In the genomic region with DNA sequence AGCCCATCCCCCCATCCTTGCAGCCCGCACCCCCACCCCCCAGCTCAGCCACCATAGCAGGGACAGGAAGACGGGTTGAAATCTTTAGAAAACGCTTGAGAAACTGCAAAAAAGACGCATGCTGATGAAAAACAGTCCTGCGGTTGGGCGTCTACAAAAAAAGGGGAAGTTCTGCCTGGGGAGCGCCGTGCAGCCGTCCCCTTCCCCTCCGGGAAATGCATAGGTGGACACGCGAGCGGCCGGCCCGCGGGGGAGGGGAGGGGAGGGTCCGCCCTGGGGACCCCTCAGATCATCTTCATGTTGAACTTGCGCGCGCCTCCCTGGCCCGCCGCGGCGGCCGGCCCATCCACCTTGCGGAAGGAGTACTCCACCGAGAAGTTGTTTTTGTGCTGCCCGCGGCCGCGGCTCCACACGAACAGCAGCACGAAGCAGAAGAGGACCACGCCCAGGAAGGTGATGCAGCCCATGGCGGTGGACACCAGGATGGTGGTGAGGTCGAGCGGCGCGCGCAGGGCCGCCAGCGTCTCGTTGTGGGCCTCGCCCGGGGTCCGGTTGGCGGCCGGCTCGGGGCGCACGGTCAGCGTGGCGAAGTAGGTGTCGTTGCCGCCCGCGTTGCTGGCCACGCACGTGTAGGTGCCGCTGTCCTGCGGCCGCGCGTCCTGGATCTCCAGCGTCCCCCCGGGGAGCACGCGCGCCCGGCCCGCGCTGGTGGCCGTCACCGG, we compare ENCODE assay signal across 8 cellular contexts. TPM values are rescaled to one million over a fixed set of nuclear protein-coding genes. Genes with fewer than 3 reads are reported as not detected.
A peak's percentile ranks its signal among the peaks of the same experiment; 100 is the strongest.
DNase-seq lines count a peak whose midpoint lies in the region; ATAC-seq, FAIRE-seq and TF ChIP-seq lines count a peak whose summit lies in the region.

No MANE protein-coding gene starts in this region.

- H3K4me2 ChIP-seq in SK-N-SH, result peak overlapping the region; percentile 66; the same call in 1 of the 2 replicates
- peak overlapping the region; percentile 62 for H3K4me2 ChIP-seq in K562 (ENCODE audit: insufficient read depth, low read length)
- H3K4me2 ChIP-seq in mesendoderm (ENCODE audit: low read length), result no peak overlapping the region

- no peak for TF ChIP-seq CTCF in SK-N-SH (IDR thresholded peaks at IDR 0.05)
- no peak for TF ChIP-seq CTCF in K562 (IDR thresholded peaks at IDR 0.05 in 2 of 3, conservative IDR thresholded peaks at IDR 0.05 in 1 of 3; ENCODE audit: insufficient read depth in 2 of 3, low read depth in 1 of 3, low read length in 3 of 3)

- H3F3A ChIP-seq in SK-N-SH (replicated peaks; ENCODE audit: insufficient read depth), result peaks cover 17% of the 10 kb centered on the region

- no peak overlapping the region for H3K4ac ChIP-seq in mesendoderm (ENCODE audit: low read depth, low read length)

- TF ChIP-seq POLR2A in Raji (IDR thresholded peaks at IDR 0.05; ENCODE audit: insufficient read depth, low read depth, low read length) (peak; percentile 24; the same call in 1 of the 2 replicates), K562 (conservative IDR thresholded peaks at IDR 0.05) (no peak)

- no peak overlapping the region for H4K8ac ChIP-seq in mesendoderm (ENCODE audit: low read depth, low read length)

- H3K18ac ChIP-seq in mesendoderm (ENCODE audit: low read length), result no peak overlapping the region

- CTCF ChIA-PET in SK-N-SH (lab: Yijun Ruan, JAX), result interaction anchor here (1.3 to 3.3 kb wide), 6 partner anchors 12 to 37 kb away, joined by 3 to 33 read pairs (median 14); no protein-coding TSS in a partner anchor
- CTCF ChIA-PET in K562 (lab: Yijun Ruan, JAX; ENCODE audit: low intra/inter-chr PET ratio), result interaction anchor here (0.6 kb wide), 1 partner anchor 115 kb away, joined by 6 read pairs; no protein-coding TSS in a partner anchor

- TF ChIP-seq RAD21 in SK-N-SH (IDR thresholded peaks at IDR 0.05; ENCODE audit: low read length) (no peak), K562 (CRISPR knock-in tag; conservative IDR thresholded peaks at IDR 0.05 in 1 of 2, IDR thresholded peaks at IDR 0.05 in 1 of 2) (no peak)

- H3K36me3 ChIP-seq in SK-N-SH (replicated peaks in 1 of 2; ENCODE audit: control insufficient read depth in 1 of 2, insufficient read depth in 2 of 2, low read length in 1 of 2), result no peaks in the 10 kb centered on the region
- H3K36me3 ChIP-seq in K562 (ENCODE audit: control insufficient read depth, insufficient read depth, low read length), result no peaks in the 10 kb centered on the region
- no peaks in the 10 kb centered on the region for H3K36me3 ChIP-seq in mesendoderm (ENCODE audit: control insufficient read depth, insufficient read depth, low read length)
- no peaks in the 10 kb centered on the region for H3K36me3 ChIP-seq in SJCRH30

- no peak overlapping the region for H4K5ac ChIP-seq in mesendoderm (ENCODE audit: low read length)

- intact Hi-C loops in K562 (cut with micrococcal nuclease), result no loop called here

- peaks cover 2% of the 10 kb centered on the region for H3K9me1 ChIP-seq in K562 (ENCODE audit: control insufficient read depth, insufficient read depth, low read length)

- H3K79me2 ChIP-seq in SK-N-SH (ENCODE audit: insufficient read depth) (no peaks in the 10 kb centered on the region), K562 (ENCODE audit: control insufficient read depth, insufficient read depth, low read length) (no peaks in the 10 kb centered on the region), mesendoderm (ENCODE audit: control insufficient read depth, insufficient read depth, low read length) (no peaks in the 10 kb centered on the region)

- in situ Hi-C loops in K562 (cut with MboI), result no loop called here

- H3K27ac ChIP-seq in SK-N-SH (ENCODE audit: low read depth in 2 of 2, low read length in 1 of 2), result no peak overlapping the region
- peak overlapping the region; percentile 76; the same call in 1 of the 3 replicates for H3K27ac ChIP-seq in K562 (ENCODE audit: extremely low read depth, low read depth, low read length)
- no peak overlapping the region for H3K27ac ChIP-seq in mesendoderm (ENCODE audit: low read depth, low read length)
- H3K27ac ChIP-seq in SJCRH30, result no peak overlapping the region

- H2BK5ac ChIP-seq in mesendoderm (ENCODE audit: low read length), result no peak overlapping the region

- H3K27me3 ChIP-seq in SK-N-SH (ENCODE audit: insufficient read depth), result peaks cover 37% of the 10 kb centered on the region
- no peaks in the 10 kb centered on the region for H3K27me3 ChIP-seq in K562 (ENCODE audit: control insufficient read depth in 2 of 2, insufficient read depth in 2 of 2, low read length in 2 of 2)
- H3K27me3 ChIP-seq in mesendoderm (ENCODE audit: insufficient read depth, low read length, poor library complexity), result peaks cover 29% of the 10 kb centered on the region
- no peaks in the 10 kb centered on the region; the same call in 1 of the 2 replicates for H3K27me3 ChIP-seq in SJCRH30

- H3K4me1 ChIP-seq in SK-N-SH (ENCODE audit: control insufficient read depth in 1 of 2, insufficient read depth in 2 of 2, low read depth in 1 of 2, low read length in 1 of 2), result peaks cover under 1 to 16% of the 10 kb centered on the region in 2 experiments; a peak in 1 of 4 replicates
- H3K4me1 ChIP-seq in K562 (replicated peaks in 1 of 2; ENCODE audit: control insufficient read depth in 2 of 2, insufficient read depth in 2 of 2, low read length in 2 of 2), result peaks cover 10 to 51% of the 10 kb centered on the region in 2 experiments
- no peaks in the 10 kb centered on the region for H3K4me1 ChIP-seq in mesendoderm (ENCODE audit: control insufficient read depth, low read depth, low read length)
- no peaks in the 10 kb centered on the region for H3K4me1 ChIP-seq in SJCRH30

- peak; percentile 82 for FAIRE-seq in K562 (lab: Jason Lieb, UNC)

- no peak overlapping the region for H3K9ac ChIP-seq in SK-N-SH
- peak overlapping the region in 1 of 2 experiments; percentile 90; a peak in 2 of 4 replicates for H3K9ac ChIP-seq in K562 (ENCODE audit: insufficient read depth in 1 of 2, low read depth in 2 of 2, low read length in 2 of 2)
- no peak overlapping the region for H3K9ac ChIP-seq in mesendoderm (ENCODE audit: low read length)

- H2AFZ ChIP-seq in SK-N-SH (ENCODE audit: low read depth) (no peak overlapping the region), K562 (ENCODE audit: low read depth, low read length) (peak overlapping the region; percentile 87)

- H3K9me2 ChIP-seq in SK-N-SH, result no peaks in the 10 kb centered on the region

- no peak overlapping the region for H2BK15ac ChIP-seq in mesendoderm (replicated peaks; ENCODE audit: low read depth)

- ATAC-seq in SK-N-SH treated with all-trans-retinoic acid at 6 μM for 48 hours (no peak), K562 (peak; percentile 71)

- POLR2A ChIA-PET in SK-N-SH (lab: Yijun Ruan, JAX) (interaction anchor here (1.6 kb wide), 1 partner anchor 19 kb away, joined by 3 read pairs; no protein-coding TSS in a partner anchor), K562 (lab: Yijun Ruan, JAX) (interaction anchor here (1.0 to 2.6 kb wide), 5 partner anchors 9 to 60 kb away, joined by 3 to 18 read pairs (median 8); no protein-coding TSS in a partner anchor)

- H2AK5ac ChIP-seq in mesendoderm (ENCODE audit: low read length), result no peak overlapping the region

- H4K20me1 ChIP-seq in SK-N-SH (ENCODE audit: insufficient read depth), result peaks cover 16% of the 10 kb centered on the region; the same call in 1 of the 2 replicates
- H4K20me1 ChIP-seq in K562 (replicated peaks; ENCODE audit: control insufficient read depth, insufficient read depth, low read length), result no peaks in the 10 kb centered on the region

- H3K56ac ChIP-seq in mesendoderm (ENCODE audit: low read length), result peak overlapping the region; percentile 42

- TF ChIP-seq EP300 in SK-N-SH (IDR thresholded peaks at IDR 0.05; ENCODE audit: borderline replicate concordance in 1 of 2, low read depth in 1 of 2, low read length in 1 of 2) (no peak), K562 (IDR thresholded peaks at IDR 0.05; ENCODE audit: low read length) (no peak)

- WGBS in SK-N-SH (ENCODE audit: low lambda C conversion rate), result 3% methylated on average over 26 of the region's 74 CpGs
- 29% methylated on average over 36 of the region's 74 CpGs for WGBS in K562 (ENCODE audit: insufficient coverage, low coverage, missing lambda C conversion rate)
- no CpG with 5 or more reads among the region's 74 CpGs for WGBS in mesendoderm (ENCODE audit: extremely low coverage, insufficient coverage, low lambda C conversion rate)

- H3K9me3 ChIP-seq in SK-N-SH, result no peaks in the 10 kb centered on the region
- H3K9me3 ChIP-seq in K562 (replicated peaks; ENCODE audit: control insufficient read depth, insufficient read depth, low read depth, low read length), result no peaks in the 10 kb centered on the region
- no peaks in the 10 kb centered on the region for H3K9me3 ChIP-seq in SJCRH30 (replicated peaks)

- TSS peak; percentile 37 for BruUV-seq in K562 (replicated peaks; lab: Mats Ljungman, UMichigan)

- H2BK120ac ChIP-seq in mesendoderm (ENCODE audit: low read depth, low read length), result no peak overlapping the region

- H3K4me3 ChIP-seq in SK-N-SH (ENCODE audit: low read depth in 2 of 2, low read length in 1 of 2), result no peak overlapping the region
- H3K4me3 ChIP-seq in K562, result peak overlapping the region; percentile 43
- no peak overlapping the region for H3K4me3 ChIP-seq in mesendoderm (ENCODE audit: low read length)
- H3K4me3 ChIP-seq in SJCRH30, result no peak overlapping the region

- no peaks in the 10 kb centered on the region for H3K79me1 ChIP-seq in mesendoderm (ENCODE audit: low read length)

- H3K23ac ChIP-seq in mesendoderm (ENCODE audit: low read length), result no peak overlapping the region

- no peak for DNase-seq in SK-N-SH
- peak; percentile 52 to 67 (median 56) for DNase-seq in K562 (ENCODE audit: extremely low read depth in 1 of 4, low spot score in 3 of 4)
- no peak for DNase-seq in mesendoderm
- no peak for DNase-seq in inferior parietal cortex (ENCODE audit: extremely low spot score)
- no peak for DNase-seq in NCI-H526 treated with DMSO at 0.1 percent for 48 hours (lab: John Stamatoyannopoulos, UW)
- DNase-seq in SJCRH30, result no peak

RNA-seq across cellular contexts. Expression of gene PEAK3, which starts 7.9 kb away (rescaled TPM):
- polyA plus RNA-seq in SK-N-SH (2012; rRNA removed) (not detected in 2 replicates), K562 (2011; rRNA removed) (0.03 TPM in 1 of 2 replicates, not detected in the other), K562 (2014; fragmentation: Illumina TruSeq; extraction: Trizol) (0.06 TPM in 1 of 2 replicates, not detected in the other), K562 (2014; fragmentation: Nextera tagmentation; extraction: Ambion mirVana) (not detected), K562 (2014; rRNA removed) (0.07 TPM in 1 of 2 replicates, not detected in the other)
- polyA plus RNA-seq in SK-N-SH (2012; cell fraction: cytosol; rRNA removed), result not detected in 2 replicates
- not detected in 2 replicates for polyA plus RNA-seq in SK-N-SH (2012; cell fraction: nucleus; rRNA removed)
- 0.49 TPM in 1 of 2 replicates, not detected in the other for total RNA-seq in K562 (2011; cell fraction: chromatin; rRNA removed; ENCODE audit: low replicate concordance)
- total RNA-seq in K562 (2011; cell fraction: nucleolus; rRNA removed), result 0.17 TPM in 1 of 2 replicates, not detected in the other
- total RNA-seq in K562 (2011; cell fraction: nucleoplasm; rRNA removed), result not detected in 2 replicates
- total RNA-seq in K562 (2014; rRNA removed) (0.16 TPM in 1 of 2 replicates, not detected in the other), K562 (2014; rRNA removed; fragmentation: Illumina TruSeq; extraction: Trizol) (not detected in 2 replicates), K562 (2015; rRNA removed; fragmentation: Illumina TruSeq; extraction: Trizol) (not detected in 2 replicates), K562 (2021) (0.13 and 0.40 TPM in 2 replicates)
- polyA plus RNA-seq in K562 (2011; cell fraction: cytosol; rRNA removed), result not detected in 2 replicates
- polyA plus RNA-seq in K562 (2011; cell fraction: nucleus; rRNA removed), result 0.10 TPM in 1 of 2 replicates, not detected in the other
- 0.27 and 0.66 TPM in 2 replicates for polyA plus RNA-seq in K562 (2012)
- not detected in 2 replicates for polyA minus RNA-seq in K562 (2011; rRNA and poly(A)+ RNA removed)
- not detected in 2 replicates for polyA minus RNA-seq in K562 (2011; cell fraction: cytosol; rRNA and poly(A)+ RNA removed)
- 0.11 and 0.13 TPM in 2 replicates for polyA minus RNA-seq in K562 (2011; cell fraction: nucleus; rRNA and poly(A)+ RNA removed)
- 0.01 TPM for polyA plus RNA-seq in mesendoderm (2013, experiment 1 of 2)
- 0.01 TPM for polyA plus RNA-seq in mesendoderm (2013, experiment 2 of 2)
- 0.06 and 0.10 TPM in 2 replicates for total RNA-seq in SJCRH30 (2014; rRNA removed; shearing (Covaris generic))

RNA-seq across cellular contexts. Expression of gene LINGO3, which starts 18.1 kb away (rescaled TPM):
- polyA plus RNA-seq in SK-N-SH (2012; rRNA removed), result not detected in 2 replicates
- not detected in 2 replicates for polyA plus RNA-seq in SK-N-SH (2012; cell fraction: cytosol; rRNA removed)
- 0.04 TPM in 1 of 2 replicates, not detected in the other for polyA plus RNA-seq in SK-N-SH (2012; cell fraction: nucleus; rRNA removed)
- total RNA-seq in K562 (2011; cell fraction: chromatin; rRNA removed; ENCODE audit: low replicate concordance), result not detected in 2 replicates
- total RNA-seq in K562 (2011; cell fraction: nucleolus; rRNA removed), result not detected in 2 replicates
- total RNA-seq in K562 (2011; cell fraction: nucleoplasm; rRNA removed), result not detected in 2 replicates
- 0.05 TPM in 1 of 2 replicates, not detected in the other for total RNA-seq in K562 (2014; rRNA removed)
- total RNA-seq in K562 (2014; rRNA removed; fragmentation: Illumina TruSeq; extraction: Trizol), result not detected in 2 replicates
- not detected in 2 replicates for total RNA-seq in K562 (2015; rRNA removed; fragmentation: Illumina TruSeq; extraction: Trizol)
- total RNA-seq in K562 (2021), result not detected in 2 replicates
- polyA plus RNA-seq in K562 (2011; rRNA removed), result 0.03 and 0.07 TPM in 2 replicates
- 0.06 and 0.07 TPM in 2 replicates for polyA plus RNA-seq in K562 (2011; cell fraction: cytosol; rRNA removed)
- not detected in 2 replicates for polyA plus RNA-seq in K562 (2011; cell fraction: nucleus; rRNA removed)
- polyA plus RNA-seq in K562 (2012), result 0.47 and 1.6 TPM in 2 replicates
- not detected in 2 replicates for polyA plus RNA-seq in K562 (2014; fragmentation: Illumina TruSeq; extraction: Trizol)
- polyA plus RNA-seq in K562 (2014; fragmentation: Nextera tagmentation; extraction: Ambion mirVana), result under 1 TPM in 1 of 2 experiments, not detected in 1; 0.03 TPM
- polyA plus RNA-seq in K562 (2014; rRNA removed), result not detected in 2 replicates
- polyA minus RNA-seq in K562 (2011; rRNA and poly(A)+ RNA removed), result not detected in 2 replicates
- not detected in 2 replicates for polyA minus RNA-seq in K562 (2011; cell fraction: cytosol; rRNA and poly(A)+ RNA removed)
- polyA minus RNA-seq in K562 (2011; cell fraction: nucleus; rRNA and poly(A)+ RNA removed), result not detected in 2 replicates
- not detected for polyA plus RNA-seq in mesendoderm (2013, experiment 1 of 2)
- 0.03 TPM for polyA plus RNA-seq in mesendoderm (2013, experiment 2 of 2)
- total RNA-seq in SJCRH30 (2014; rRNA removed; shearing (Covaris generic)), result not detected in 2 replicates

RNA-seq across cellular contexts. Expression of gene JSRP1, which starts 33.7 kb away (rescaled TPM):
- 0.76 and 0.88 TPM in 2 replicates for polyA plus RNA-seq in SK-N-SH (2012; rRNA removed)
- polyA plus RNA-seq in SK-N-SH (2012; cell fraction: cytosol; rRNA removed), result 0.58 and 0.66 TPM in 2 replicates
- polyA plus RNA-seq in SK-N-SH (2012; cell fraction: nucleus; rRNA removed), result 0.75 and 1.8 TPM in 2 replicates
- 1.7 TPM in 1 of 2 replicates, not detected in the other for total RNA-seq in K562 (2011; cell fraction: chromatin; rRNA removed; ENCODE audit: low replicate concordance)
- total RNA-seq in K562 (2011; cell fraction: nucleolus; rRNA removed), result 0.92 TPM in 1 of 2 replicates, not detected in the other
- 2.7 TPM in 1 of 2 replicates, not detected in the other for total RNA-seq in K562 (2011; cell fraction: nucleoplasm; rRNA removed)
- 0.29 TPM in 1 of 2 replicates, not detected in the other for total RNA-seq in K562 (2014; rRNA removed)
- total RNA-seq in K562 (2014; rRNA removed; fragmentation: Illumina TruSeq; extraction: Trizol), result 0.40 and 0.45 TPM in 2 replicates
- 0.51 and 0.57 TPM in 2 replicates for total RNA-seq in K562 (2015; rRNA removed; fragmentation: Illumina TruSeq; extraction: Trizol)
- total RNA-seq in K562 (2021), result 0.58 and 0.78 TPM in 2 replicates
- not detected in 2 replicates for polyA plus RNA-seq in K562 (2011; rRNA removed)
- 0.09 TPM in 1 of 2 replicates, not detected in the other for polyA plus RNA-seq in K562 (2011; cell fraction: cytosol; rRNA removed)
- 0.58 TPM in 1 of 2 replicates, not detected in the other for polyA plus RNA-seq in K562 (2011; cell fraction: nucleus; rRNA removed)
- 2.3 and 2.7 TPM in 2 replicates for polyA plus RNA-seq in K562 (2012)
- polyA plus RNA-seq in K562 (2014; fragmentation: Illumina TruSeq; extraction: Trizol), result not detected in 2 replicates
- polyA plus RNA-seq in K562 (2014; fragmentation: Nextera tagmentation; extraction: Ambion mirVana), result under 1 TPM in 1 of 2 experiments, not detected in 1; 0.08 TPM
- 1.2 and 2.1 TPM in 2 replicates for polyA plus RNA-seq in K562 (2014; rRNA removed)
- 0.63 TPM in 1 of 2 replicates, not detected in the other for polyA minus RNA-seq in K562 (2011; rRNA and poly(A)+ RNA removed)
- polyA minus RNA-seq in K562 (2011; cell fraction: cytosol; rRNA and poly(A)+ RNA removed), result not detected in 2 replicates
- 1.00 TPM in 1 of 2 replicates, not detected in the other for polyA minus RNA-seq in K562 (2011; cell fraction: nucleus; rRNA and poly(A)+ RNA removed)
- polyA plus RNA-seq in mesendoderm (2013, experiment 1 of 2), result 0.44 TPM
- 0.57 TPM for polyA plus RNA-seq in mesendoderm (2013, experiment 2 of 2)
- 40.1 and 50.2 TPM in 2 replicates for total RNA-seq in SJCRH30 (2014; rRNA removed; shearing (Covaris generic))

RNA-seq across cellular contexts. Expression of gene LSM7, which starts 38.5 kb away (rescaled TPM):
- polyA plus RNA-seq in SK-N-SH (2012; rRNA removed), result 1,077 and 1,193 TPM in 2 replicates
- 767 and 1,013 TPM in 2 replicates for polyA plus RNA-seq in SK-N-SH (2012; cell fraction: cytosol; rRNA removed)
- 353 and 686 TPM in 2 replicates for polyA plus RNA-seq in SK-N-SH (2012; cell fraction: nucleus; rRNA removed)
- total RNA-seq in K562 (2011; cell fraction: chromatin; rRNA removed; ENCODE audit: low replicate concordance), result 46.8 and 94.0 TPM in 2 replicates
- 108 and 115 TPM in 2 replicates for total RNA-seq in K562 (2011; cell fraction: nucleolus; rRNA removed)
- total RNA-seq in K562 (2011; cell fraction: nucleoplasm; rRNA removed), result 89.3 and 125 TPM in 2 replicates
- 408 and 578 TPM in 2 replicates for total RNA-seq in K562 (2014; rRNA removed)
- total RNA-seq in K562 (2014; rRNA removed; fragmentation: Illumina TruSeq; extraction: Trizol), result 117 and 146 TPM in 2 replicates
- 261 and 265 TPM in 2 replicates for total RNA-seq in K562 (2015; rRNA removed; fragmentation: Illumina TruSeq; extraction: Trizol)
- total RNA-seq in K562 (2021), result 284 and 286 TPM in 2 replicates
- polyA plus RNA-seq in K562 (2011; rRNA removed), result 450 and 480 TPM in 2 replicates
- polyA plus RNA-seq in K562 (2011; cell fraction: cytosol; rRNA removed), result 1,525 and 1,825 TPM in 2 replicates
- 285 TPM in 2 replicates for polyA plus RNA-seq in K562 (2011; cell fraction: nucleus; rRNA removed)
- polyA plus RNA-seq in K562 (2012), result 272 and 399 TPM in 2 replicates
- 147 and 242 TPM in 2 replicates for polyA plus RNA-seq in K562 (2014; fragmentation: Illumina TruSeq; extraction: Trizol)
- 100 to 1,000 TPM in 1 of 2 experiments, 10 to 100 TPM in 1; 40.5 to 147 TPM for polyA plus RNA-seq in K562 (2014; fragmentation: Nextera tagmentation; extraction: Ambion mirVana)
- 650 and 690 TPM in 2 replicates for polyA plus RNA-seq in K562 (2014; rRNA removed)
- polyA minus RNA-seq in K562 (2011; rRNA and poly(A)+ RNA removed), result 39.4 and 52.2 TPM in 2 replicates
- 59.3 and 94.0 TPM in 2 replicates for polyA minus RNA-seq in K562 (2011; cell fraction: cytosol; rRNA and poly(A)+ RNA removed)
- 39.6 and 56.8 TPM in 2 replicates for polyA minus RNA-seq in K562 (2011; cell fraction: nucleus; rRNA and poly(A)+ RNA removed)
- 355 TPM for polyA plus RNA-seq in mesendoderm (2013, experiment 1 of 2)
- 354 TPM for polyA plus RNA-seq in mesendoderm (2013, experiment 2 of 2)
- 179 and 185 TPM in 2 replicates for total RNA-seq in SJCRH30 (2014; rRNA removed; shearing (Covaris generic))

RNA-seq across cellular contexts. Expression of gene SPPL2B, which starts 38.6 kb away (rescaled TPM):
- polyA plus RNA-seq in SK-N-SH (2012; rRNA removed) (48.5 and 58.1 TPM in 2 replicates), K562 (2011; rRNA removed) (24.9 and 30.0 TPM in 2 replicates), K562 (2014; fragmentation: Illumina TruSeq; extraction: Trizol) (8.4 and 19.9 TPM in 2 replicates), K562 (2014; fragmentation: Nextera tagmentation; extraction: Ambion mirVana) (under 1 TPM; 0.20 to 0.29 TPM), K562 (2014; rRNA removed) (62.9 and 81.2 TPM in 2 replicates)
- polyA plus RNA-seq in SK-N-SH (2012; cell fraction: cytosol; rRNA removed), result 7.7 and 14.5 TPM in 2 replicates
- 364 and 416 TPM in 2 replicates for polyA plus RNA-seq in SK-N-SH (2012; cell fraction: nucleus; rRNA removed)
- 147 and 415 TPM in 2 replicates for total RNA-seq in K562 (2011; cell fraction: chromatin; rRNA removed; ENCODE audit: low replicate concordance)
- total RNA-seq in K562 (2011; cell fraction: nucleolus; rRNA removed), result 310 and 318 TPM in 2 replicates
- 175 and 195 TPM in 2 replicates for total RNA-seq in K562 (2011; cell fraction: nucleoplasm; rRNA removed)
- total RNA-seq in K562 (2014; rRNA removed) (32.0 and 33.9 TPM in 2 replicates), K562 (2014; rRNA removed; fragmentation: Illumina TruSeq; extraction: Trizol) (2.6 and 4.1 TPM in 2 replicates), K562 (2015; rRNA removed; fragmentation: Illumina TruSeq; extraction: Trizol) (15.1 and 16.9 TPM in 2 replicates), K562 (2021) (63.6 and 74.0 TPM in 2 replicates)
- 28.7 and 44.8 TPM in 2 replicates for polyA plus RNA-seq in K562 (2011; cell fraction: cytosol; rRNA removed)
- 317 and 559 TPM in 2 replicates for polyA plus RNA-seq in K562 (2011; cell fraction: nucleus; rRNA removed)
- 67.0 and 110 TPM in 2 replicates for polyA plus RNA-seq in K562 (2012)
- polyA minus RNA-seq in K562 (2011; rRNA and poly(A)+ RNA removed), result 3.4 and 6.9 TPM in 2 replicates
- 14.0 and 22.7 TPM in 2 replicates for polyA minus RNA-seq in K562 (2011; cell fraction: cytosol; rRNA and poly(A)+ RNA removed)
- 52.0 and 52.1 TPM in 2 replicates for polyA minus RNA-seq in K562 (2011; cell fraction: nucleus; rRNA and poly(A)+ RNA removed)
- 19.8 TPM for polyA plus RNA-seq in mesendoderm (2013, experiment 1 of 2)
- 19.1 TPM for polyA plus RNA-seq in mesendoderm (2013, experiment 2 of 2)
- total RNA-seq in SJCRH30 (2014; rRNA removed; shearing (Covaris generic)), result 7.7 and 14.3 TPM in 2 replicates

Comparison
In these comparisons a context has a peak if more than half of its experiments do, and no peak if none do; other contexts are left out.
1. DNase-seq: peak in K562 (4 of 4); none in SK-N-SH (single experiment), mesendoderm (single experiment), inferior parietal cortex (single experiment), NCI-H526 treated with DMSO at 0.1 percent for 48 hours (single experiment) and SJCRH30 (0 of 2).
2. RNA of gene JSRP1, which starts 33.7 kb away (total RNA-seq): 40.1 to 50.2 TPM in SJCRH30; 0.29 to 2.7 TPM in K562; every median in the first group is over 10 times any median in the second.
3. Of the 27 proteins assayed by ChIP-seq in both K562 and SK-N-SH: peak only in K562: ELF1, GABPA, MAX and NRF1; only in SK-N-SH: none; in both: none; in neither: 20; mixed calls (peak in some experiments, not most) for 3.